1 cellular context compared by ENCODE assay signal in genomic region chr1:29236993-29237905, GRCh38.
A peak's percentile ranks its signal among the peaks of the same experiment; 100 is the strongest.
TF ChIP-seq lines count a peak whose summit lies in the region.

No MANE protein-coding gene starts in this region.

TF ChIP-seq in HEK293, 187 proteins besides CTCF, POLR2A, EP300 and RAD21 (continued from another document):
- TF ChIP-seq ZNF645 (tag by site-specific recombination; IDR thresholded peaks at IDR 0.05) (0 out of 2 replicates have a peak, but pooled peaks have one; percentile 71), ZNF426 (tag by site-specific recombination; IDR thresholded peaks at IDR 0.05) (no peak), ZNF416 (tag by site-specific recombination; IDR thresholded peaks at IDR 0.05) (no peak), ZNF311 (tag by site-specific recombination; IDR thresholded peaks at IDR 0.05; ENCODE audit: borderline replicate concordance) (no peak), ZNF140 (tag by site-specific recombination; IDR thresholded peaks at IDR 0.05) (no peak), ZNF843 (tag by site-specific recombination; IDR thresholded peaks at IDR 0.05) (no peak), ZNF239 (tag by site-specific recombination; IDR thresholded peaks at IDR 0.05) (no peak), ZNF658 (tag by site-specific recombination; IDR thresholded peaks at IDR 0.05) (no peak), ZNF354C (tag by site-specific recombination; IDR thresholded peaks at IDR 0.05; ENCODE audit: borderline replicate concordance, low read depth) (no peak), ZNF248 (tag by site-specific recombination; IDR thresholded peaks at IDR 0.05) (no peak), ZNF585B (tag by site-specific recombination; IDR thresholded peaks at IDR 0.05) (no peak), ZNF157 (tag by site-specific recombination; IDR thresholded peaks at IDR 0.05) (peak; percentile 51), ZXDB (tag by site-specific recombination; IDR thresholded peaks at IDR 0.05) (peak; percentile 66; the same call in 1 of the 2 replicates), ZNF366 (tag by site-specific recombination; conservative IDR thresholded peaks at IDR 0.05) (no peak), ZNF292 (tag by site-specific recombination; IDR thresholded peaks at IDR 0.05; ENCODE audit: borderline replicate concordance, low read depth) (no peak), ZNF132 (tag by site-specific recombination; IDR thresholded peaks at IDR 0.05; ENCODE audit: borderline replicate concordance) (no peak), ZNF114 (tag by site-specific recombination; IDR thresholded peaks at IDR 0.05) (no peak), ZNF677 (tag by site-specific recombination; IDR thresholded peaks at IDR 0.05) (0 out of 2 replicates have a peak, but pooled peaks have one; percentile 31), ZFP37 (tag by site-specific recombination; IDR thresholded peaks at IDR 0.05) (0 out of 2 replicates have a peak, but pooled peaks have one; percentile 71), PRDM4 (tag by site-specific recombination; IDR thresholded peaks at IDR 0.05) (peak; percentile 4; the same call in 1 of the 2 replicates), KLF8 (tag by site-specific recombination; IDR thresholded peaks at IDR 0.05) (no peak; the same call in none of the 2 replicates), KLF1 (tag by site-specific recombination; IDR thresholded peaks at IDR 0.05) (no peak), ZNF394 (tag by site-specific recombination; IDR thresholded peaks at IDR 0.05; ENCODE audit: borderline replicate concordance) (no peak), ZNF777 (tag by site-specific recombination; IDR thresholded peaks at IDR 0.05; ENCODE audit: borderline replicate concordance) (peak; percentile 57), ZNF302 (tag by site-specific recombination; IDR thresholded peaks at IDR 0.05; ENCODE audit: low read depth) (no peak), ZNF266 (tag by site-specific recombination; IDR thresholded peaks at IDR 0.05; ENCODE audit: low read depth) (peak; percentile 68), MEIS1 (CRISPR knock-in tag; IDR thresholded peaks at IDR 0.05; ENCODE audit: borderline replicate concordance) (no peak), GFI1B (tag by site-specific recombination; IDR thresholded peaks at IDR 0.05) (no peak), ZNF654 (tag by site-specific recombination; IDR thresholded peaks at IDR 0.05; ENCODE audit: low read depth) (no peak), RBAK (tag by site-specific recombination; IDR thresholded peaks at IDR 0.05) (peak; percentile 52; the same call in 1 of the 2 replicates), ZNF133 (tag by site-specific recombination; IDR thresholded peaks at IDR 0.05) (no peak), ZNF112 (tag by site-specific recombination; IDR thresholded peaks at IDR 0.05) (no peak), SALL2 (tag by site-specific recombination; IDR thresholded peaks at IDR 0.05; ENCODE audit: borderline replicate concordance) (peak; percentile 79), INSM2 (tag by site-specific recombination; IDR thresholded peaks at IDR 0.05) (peak; percentile 80), ZBTB6 (tag by site-specific recombination; IDR thresholded peaks at IDR 0.05) (no peak), ZNF16 (tag by site-specific recombination; IDR thresholded peaks at IDR 0.05; ENCODE audit: low read depth) (0 out of 2 replicates have a peak, but pooled peaks have one; percentile 14), ZNF10 (tag by site-specific recombination; IDR thresholded peaks at IDR 0.05) (no peak; the same call in 1 of the 2 replicates), ZNF621 (tag by site-specific recombination; IDR thresholded peaks at IDR 0.05) (peak; percentile 70; the same call in 1 of the 2 replicates), WT1 (tag by site-specific recombination; IDR thresholded peaks at IDR 0.05) (peak; percentile 57; the same call in 1 of the 2 replicates), SCRT2 (tag by site-specific recombination; IDR thresholded peaks at IDR 0.05) (peak; percentile 68; the same call in 1 of the 2 replicates), PBX3 (CRISPR knock-in tag; IDR thresholded peaks at IDR 0.05) (no peak), ZNF623 (tag by site-specific recombination; IDR thresholded peaks at IDR 0.05) (0 out of 2 replicates have a peak, but pooled peaks have one; percentile 6), ZBTB1 (tag by site-specific recombination; IDR thresholded peaks at IDR 0.05) (no peak; the same call in 1 of the 2 replicates), ZNF561 (tag by site-specific recombination; IDR thresholded peaks at IDR 0.05; ENCODE audit: borderline replicate concordance) (no peak; the same call in 1 of the 2 replicates)
- TF ChIP-seq, protein P1, sequence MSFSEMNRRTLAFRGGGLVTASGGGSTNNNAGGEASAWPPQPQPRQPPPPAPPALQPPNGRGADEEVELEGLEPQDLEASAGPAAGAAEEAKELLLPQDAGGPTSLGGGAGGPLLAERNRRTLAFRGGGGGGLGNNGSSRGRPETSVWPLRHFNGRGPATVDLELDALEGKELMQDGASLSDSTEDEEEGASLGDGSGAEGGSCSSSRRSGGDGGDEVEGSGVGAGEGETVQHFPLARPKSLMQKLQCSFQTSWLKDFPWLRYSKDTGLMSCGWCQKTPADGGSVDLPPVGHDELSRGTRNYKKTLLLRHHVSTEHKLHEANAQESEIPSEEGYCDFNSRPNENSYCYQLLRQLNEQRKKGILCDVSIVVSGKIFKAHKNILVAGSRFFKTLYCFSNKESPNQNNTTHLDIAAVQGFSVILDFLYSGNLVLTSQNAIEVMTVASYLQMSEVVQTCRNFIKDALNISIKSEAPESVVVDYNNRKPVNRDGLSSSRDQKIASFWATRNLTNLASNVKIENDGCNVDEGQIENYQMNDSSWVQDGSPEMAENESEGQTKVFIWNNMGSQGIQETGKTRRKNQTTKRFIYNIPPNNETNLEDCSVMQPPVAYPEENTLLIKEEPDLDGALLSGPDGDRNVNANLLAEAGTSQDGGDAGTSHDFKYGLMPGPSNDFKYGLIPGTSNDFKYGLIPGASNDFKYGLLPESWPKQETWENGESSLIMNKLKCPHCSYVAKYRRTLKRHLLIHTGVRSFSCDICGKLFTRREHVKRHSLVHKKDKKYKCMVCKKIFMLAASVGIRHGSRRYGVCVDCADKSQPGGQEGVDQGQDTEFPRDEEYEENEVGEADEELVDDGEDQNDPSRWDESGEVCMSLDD (tag by site-specific recombination; IDR thresholded peaks at IDR 0.05) = peak; percentile 70; the same call in 1 of the 2 replicates
- TF ChIP-seq, protein P2, sequence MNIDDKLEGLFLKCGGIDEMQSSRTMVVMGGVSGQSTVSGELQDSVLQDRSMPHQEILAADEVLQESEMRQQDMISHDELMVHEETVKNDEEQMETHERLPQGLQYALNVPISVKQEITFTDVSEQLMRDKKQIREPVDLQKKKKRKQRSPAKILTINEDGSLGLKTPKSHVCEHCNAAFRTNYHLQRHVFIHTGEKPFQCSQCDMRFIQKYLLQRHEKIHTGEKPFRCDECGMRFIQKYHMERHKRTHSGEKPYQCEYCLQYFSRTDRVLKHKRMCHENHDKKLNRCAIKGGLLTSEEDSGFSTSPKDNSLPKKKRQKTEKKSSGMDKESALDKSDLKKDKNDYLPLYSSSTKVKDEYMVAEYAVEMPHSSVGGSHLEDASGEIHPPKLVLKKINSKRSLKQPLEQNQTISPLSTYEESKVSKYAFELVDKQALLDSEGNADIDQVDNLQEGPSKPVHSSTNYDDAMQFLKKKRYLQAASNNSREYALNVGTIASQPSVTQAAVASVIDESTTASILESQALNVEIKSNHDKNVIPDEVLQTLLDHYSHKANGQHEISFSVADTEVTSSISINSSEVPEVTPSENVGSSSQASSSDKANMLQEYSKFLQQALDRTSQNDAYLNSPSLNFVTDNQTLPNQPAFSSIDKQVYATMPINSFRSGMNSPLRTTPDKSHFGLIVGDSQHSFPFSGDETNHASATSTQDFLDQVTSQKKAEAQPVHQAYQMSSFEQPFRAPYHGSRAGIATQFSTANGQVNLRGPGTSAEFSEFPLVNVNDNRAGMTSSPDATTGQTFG (tag by site-specific recombination; IDR thresholded peaks at IDR 0.05; ENCODE audit: borderline replicate concordance) = no peak
- TF ChIP-seq, protein P3, sequence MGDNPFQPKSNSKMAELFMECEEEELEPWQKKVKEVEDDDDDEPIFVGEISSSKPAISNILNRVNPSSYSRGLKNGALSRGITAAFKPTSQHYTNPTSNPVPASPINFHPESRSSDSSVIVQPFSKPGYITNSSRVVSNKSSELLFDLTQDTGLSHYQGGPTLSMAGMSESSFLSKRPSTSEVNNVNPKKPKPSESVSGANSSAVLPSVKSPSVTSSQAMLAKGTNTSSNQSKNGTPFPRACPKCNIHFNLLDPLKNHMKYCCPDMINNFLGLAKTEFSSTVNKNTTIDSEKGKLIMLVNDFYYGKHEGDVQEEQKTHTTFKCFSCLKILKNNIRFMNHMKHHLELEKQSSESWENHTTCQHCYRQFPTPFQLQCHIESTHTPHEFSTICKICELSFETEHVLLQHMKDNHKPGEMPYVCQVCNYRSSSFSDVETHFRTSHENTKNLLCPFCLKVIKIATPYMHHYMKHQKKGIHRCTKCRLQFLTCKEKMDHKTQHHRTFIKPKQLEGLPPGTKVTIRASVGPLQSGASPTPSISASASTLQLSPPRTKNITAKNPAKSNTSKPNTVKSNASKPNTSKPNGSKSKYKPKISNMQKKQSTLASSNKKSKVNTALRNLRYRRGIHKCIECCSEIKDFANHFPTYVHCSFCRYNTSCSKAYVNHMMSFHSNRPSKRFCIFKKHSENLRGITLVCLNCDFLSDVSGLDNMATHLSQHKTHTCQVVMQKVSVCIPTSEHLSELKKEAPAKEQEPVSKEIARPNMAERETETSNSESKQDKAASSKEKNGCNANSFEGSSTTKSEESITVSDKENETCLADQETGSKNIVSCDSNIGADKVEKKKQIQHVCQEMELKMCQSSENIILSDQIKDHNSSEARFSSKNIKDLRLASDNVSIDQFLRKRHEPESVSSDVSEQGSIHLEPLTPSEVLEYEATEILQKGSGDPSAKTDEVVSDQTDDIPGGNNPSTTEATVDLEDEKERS (tag by site-specific recombination; IDR thresholded peaks at IDR 0.05) = no peak; the same call in 1 of the 2 replicates
